ENCODE assay signal across 8 cellular contexts in genomic region chr7:158829342-158830210, GRCh38. TPM values are rescaled to one million over a fixed set of nuclear protein-coding genes. Genes with fewer than 3 reads are reported as not detected.
A peak's percentile ranks its signal among the peaks of the same experiment; 100 is the strongest.
DNase-seq lines count a peak whose midpoint lies in the region; TF ChIP-seq lines count a peak whose summit lies in the region.

ESYT2 (minus strand) TSS chr7:158829509; CDS start chr7:158829418, 91 bp downstream.

- peak within 1 kb of the TSS; percentile 87 for H2AFZ ChIP-seq in SK-N-SH (ENCODE audit: low read depth)

- no peaks in the 10 kb centered on the region for H3K9me2 ChIP-seq in SK-N-SH

- peak within 1 kb of the TSS; percentile 86 for H3K27ac Mint-ChIP-seq in HFFc6
- H3K27ac Mint-ChIP-seq in activated naive CD4-positive, alpha-beta T cell treated with anti-CD3 and anti-CD28 coated beads, Interleukin-2, amount 50 U/mL, for 24 hours = peak within 1 kb of the TSS; percentile 91

- no peaks in the 10 kb centered on the region for H3K9me3 ChIP-seq in SK-N-SH
- H3K9me3 ChIP-seq in ovary = no peaks in the 10 kb centered on the region
- no peaks in the 10 kb centered on the region for H3K9me3 ChIP-seq in thyroid gland

- peaks cover 7% of the 10 kb centered on the region for H4K20me1 ChIP-seq in SK-N-SH (ENCODE audit: insufficient read depth)

- TF ChIP-seq EP300 in SK-N-SH (IDR thresholded peaks at IDR 0.05; ENCODE audit: borderline replicate concordance in 1 of 2, low read depth in 1 of 2, low read length in 1 of 2) = peak; percentile 10 to 55; a peak in 1 of 4 replicates
- TF ChIP-seq EP300 in ovary (IDR thresholded peaks at IDR 0.05) = peak; percentile 54

- peak within 1 kb of the TSS; percentile 88 to 97 for H3K27ac ChIP-seq in SK-N-SH (ENCODE audit: low read depth in 2 of 2, low read length in 1 of 2)
- peak within 1 kb of the TSS; percentile 97 to 98 for H3K27ac ChIP-seq in ovary
- H3K27ac ChIP-seq in thyroid gland = peak within 1 kb of the TSS; percentile 99 to 100 (median 100)

- peaks cover 20% of the 10 kb centered on the region for H3K4me1 Mint-ChIP-seq in HFFc6 (ENCODE audit: low read depth)
- peaks cover 36% of the 10 kb centered on the region for H3K4me1 Mint-ChIP-seq in activated naive CD4-positive, alpha-beta T cell treated with anti-CD3 and anti-CD28 coated beads, Interleukin-2, amount 50 U/mL, for 24 hours

- H3K4me3 ChIP-seq in SK-N-SH (ENCODE audit: low read depth in 2 of 2, low read length in 1 of 2) (peak within 1 kb of the TSS; percentile 78 to 89), ovary (peak within 1 kb of the TSS; percentile 95), thyroid gland (replicated peaks in 1 of 3) (peak within 1 kb of the TSS; percentile 42 to 98 (median 88))

- H3K4me1 ChIP-seq in SK-N-SH (ENCODE audit: control insufficient read depth in 1 of 2, insufficient read depth in 2 of 2, low read depth in 1 of 2, low read length in 1 of 2) (peaks cover 5 to 7% of the 10 kb centered on the region in 2 experiments; a peak in 2 of 4 replicates), ovary (ENCODE audit: insufficient read depth) (peaks cover 6% of the 10 kb centered on the region), thyroid gland (peaks cover 13 to 19% of the 10 kb centered on the region in 2 donors)

- peak; percentile 41 for TF ChIP-seq RAD21 in SK-N-SH (IDR thresholded peaks at IDR 0.05; ENCODE audit: low read length)

- H3K27me3 ChIP-seq in SK-N-SH (ENCODE audit: insufficient read depth) = no peaks in the 10 kb centered on the region
- no peaks in the 10 kb centered on the region for H3K27me3 ChIP-seq in ovary
- H3K27me3 ChIP-seq in thyroid gland = no peaks in the 10 kb centered on the region

- DNase-seq in GM10248 (ENCODE audit: extremely low spot score) (peak; percentile 98), HFFc6 (peak; percentile 95), NAMALWA (ENCODE audit: low spot score) (peak; percentile 96), SK-N-SH (peak; percentile 100), glomerular endothelial cell (ENCODE audit: extremely low read depth, low read depth, low spot score) (peak; percentile 50), ovary (peak; percentile 98 to 100 (median 100)), thyroid gland (peak; percentile 98)

- H3K36me3 Mint-ChIP-seq in HFFc6 (ENCODE audit: low read depth) = peaks cover 14% of the 10 kb centered on the region; the same call in 1 of the 2 replicates
- peaks cover 2% of the 10 kb centered on the region for H3K36me3 Mint-ChIP-seq in activated naive CD4-positive, alpha-beta T cell treated with anti-CD3 and anti-CD28 coated beads, Interleukin-2, amount 50 U/mL, for 24 hours

- peaks cover 2% of the 10 kb centered on the region; the same call in 1 of the 2 replicates for H3K27me3 Mint-ChIP-seq in HFFc6 (ENCODE audit: insufficient read depth)
- H3K27me3 Mint-ChIP-seq in activated naive CD4-positive, alpha-beta T cell treated with anti-CD3 and anti-CD28 coated beads, Interleukin-2, amount 50 U/mL, for 24 hours = no peaks in the 10 kb centered on the region

- WGBS in SK-N-SH (ENCODE audit: low lambda C conversion rate) = 1% methylated on average over 32 of the region's 120 CpGs
- WGBS in ovary, 3 donors = 0 to 1% (median 0%) methylated on average over 73 to 120 of the region's 120 CpGs
- WGBS in thyroid gland, 2 donors = 0% methylated on average over 7 to 23 of the region's 120 CpGs

- peak within 1 kb of the TSS; percentile 96 for H3K9ac ChIP-seq in SK-N-SH

- H3K36me3 ChIP-seq in SK-N-SH (replicated peaks in 1 of 2; ENCODE audit: control insufficient read depth in 1 of 2, insufficient read depth in 2 of 2, low read length in 1 of 2) = peaks cover 0 to 10% of the 10 kb centered on the region in 2 experiments
- no peaks in the 10 kb centered on the region for H3K36me3 ChIP-seq in ovary
- H3K36me3 ChIP-seq in thyroid gland = no peaks in the 10 kb centered on the region

- CTCF ChIA-PET in GM10248 (lab: Yijun Ruan, JAX) (interaction anchor here (1.0 to 1.5 kb wide), 3 partner anchors 11 to 34 kb away, joined by 4 to 5 read pairs (median 4); no protein-coding TSS in a partner anchor), SK-N-SH (lab: Yijun Ruan, JAX) (interaction anchor here (0.7 to 2.1 kb wide), 7 partner anchors 11 to 201 kb away, joined by 3 to 6 read pairs (median 4); no protein-coding TSS in a partner anchor)

- peaks cover 40% of the 10 kb centered on the region for H3K79me2 ChIP-seq in SK-N-SH (ENCODE audit: insufficient read depth)

- POLR2A ChIA-PET in GM10248 (lab: Yijun Ruan, JAX) = interaction anchor here (2.1 kb wide), 1 partner anchor 34 kb away, joined by 9 read pairs; no protein-coding TSS in a partner anchor
- POLR2A ChIA-PET in SK-N-SH (lab: Yijun Ruan, JAX) = interaction anchor here (0.5 to 1.9 kb wide), 5 partner anchors 42 to 334 kb away, joined by 3 to 13 read pairs (median 4); partner anchors contain the start of genes NCAPG2 and PTPRN2

- peak within 1 kb of the TSS; percentile 92 for H3K4me3 Mint-ChIP-seq in HFFc6
- peak within 1 kb of the TSS; percentile 94 for H3K4me3 Mint-ChIP-seq in activated naive CD4-positive, alpha-beta T cell treated with anti-CD3 and anti-CD28 coated beads, Interleukin-2, amount 50 U/mL, for 24 hours

- peaks cover 6% of the 10 kb centered on the region for H3F3A ChIP-seq in SK-N-SH (replicated peaks; ENCODE audit: insufficient read depth)

- peak; percentile 35 for TF ChIP-seq CTCF in GM10248 (IDR thresholded peaks at IDR 0.05; ENCODE audit: control extremely low read depth, extremely low read depth, low read depth, missing control alignments)
- TF ChIP-seq CTCF in HFFc6 (IDR thresholded peaks at IDR 0.05) = peak; percentile 41; the same call in 1 of the 2 replicates
- TF ChIP-seq CTCF in SK-N-SH (IDR thresholded peaks at IDR 0.05) = peak; percentile 47
- peak in 2 of 3 donors; percentile 23 to 37 for TF ChIP-seq CTCF in ovary (IDR thresholded peaks at IDR 0.05)
- TF ChIP-seq CTCF in thyroid gland (IDR thresholded peaks at IDR 0.05) = peak in 3 of 6 experiments; percentile 3 to 16 (median 12)

- H3K4me2 ChIP-seq in SK-N-SH = peak within 1 kb of the TSS; percentile 92

- intact Hi-C loops in ovary (cut with DNase I) = loop anchor here in 2 of 4 donors (2.0 to 10.0 kb wide), 2 partner anchors 45 to 125 kb away; partner anchors contain the start of gene NCAPG2 (in 1 of the 2)
- intact Hi-C loops in thyroid gland (cut with DNase I) = loop anchor here (10.0 kb wide), 1 partner anchor 125 kb away; the partner anchor contains the start of gene NCAPG2

- H3K9me3 Mint-ChIP-seq in HFFc6 = no peaks in the 10 kb centered on the region
- H3K9me3 Mint-ChIP-seq in activated naive CD4-positive, alpha-beta T cell treated with anti-CD3 and anti-CD28 coated beads, Interleukin-2, amount 50 U/mL, for 24 hours = no peaks in the 10 kb centered on the region

- TF ChIP-seq POLR2A in ovary (IDR thresholded peaks at IDR 0.05) = peak; percentile 99
- peak; percentile 88 to 99 for TF ChIP-seq POLR2A in thyroid gland (IDR thresholded peaks at IDR 0.05)

TF ChIP-seq in SK-N-SH, 30 proteins besides CTCF, POLR2A, EP300 and RAD21 (continues in another document):
- peak; percentile 81 for TF ChIP-seq ELF1 (IDR thresholded peaks at IDR 0.05)
- TF ChIP-seq PBX3 (IDR thresholded peaks at IDR 0.05) = peak; percentile 33
- TF ChIP-seq FOXM1 (IDR thresholded peaks at IDR 0.05; ENCODE audit: low read depth) = no peak
- TF ChIP-seq JUND (IDR thresholded peaks at IDR 0.05) = no peak; the same call in 1 of the 2 replicates
- peak; percentile 45 for TF ChIP-seq SMC3 (IDR thresholded peaks at IDR 0.05; ENCODE audit: low read depth, low read length)
- peak; percentile 68 for TF ChIP-seq NRF1 (IDR thresholded peaks at IDR 0.05; ENCODE audit: low read depth, low read length)
- no peak; the same call in 1 of the 2 replicates for TF ChIP-seq USF2 (IDR thresholded peaks at IDR 0.05; ENCODE audit: borderline replicate concordance, low read depth, low read length)
- TF ChIP-seq POLR2AphosphoS5 (IDR thresholded peaks at IDR 0.05; ENCODE audit: low read depth, low read length) = peak; percentile 92
- no peak for TF ChIP-seq EZH2phosphoT487 (IDR thresholded peaks at IDR 0.05; ENCODE audit: borderline replicate concordance, low read depth)
- no peak for TF ChIP-seq GATA2 (CRISPR knock-in tag; IDR thresholded peaks at IDR 0.05)
- TF ChIP-seq IRF3 (IDR thresholded peaks at IDR 0.05; ENCODE audit: low read depth, low read length) = no peak
- TF ChIP-seq FOXJ3 (CRISPR knock-in tag; IDR thresholded peaks at IDR 0.05) = no peak
- no peak for TF ChIP-seq GABPA (IDR thresholded peaks at IDR 0.05; ENCODE audit: low read depth)

RNA-seq across cellular contexts. Expression of gene ESYT2, which starts in this region (rescaled TPM):
- total RNA-seq in HFFc6 (2021; fragmentation: NEBNext Ultra II Directional; extraction: Animal tissue kit (Norgen Biotek cat#: 25700)) = 10 to 100 TPM; 46.1 to 57.8 (median 52.5) TPM
- polyA plus RNA-seq in SK-N-SH (2012; rRNA removed) (34.2 and 42.7 TPM in 2 replicates), ovary (10 to 100 TPM; 42.7 to 83.0 TPM)
- polyA plus RNA-seq in SK-N-SH (2012; cell fraction: cytosol; rRNA removed) = 34.6 and 42.2 TPM in 2 replicates
- 19.3 and 31.3 TPM in 2 replicates for polyA plus RNA-seq in SK-N-SH (2012; cell fraction: nucleus; rRNA removed)
- total RNA-seq in glomerular endothelial cell (49.5 and 49.8 TPM in 2 replicates), ovary (100 to 1,000 TPM in 3 of 7 donors, 10 to 100 TPM in 4; 72.8 to 147 (median 95.9) TPM), thyroid gland (100 to 1,000 TPM; 102 to 123 (median 116) TPM)

Comparison
In these comparisons a context has a peak if more than half of its experiments do, and no peak if none do; other contexts are left out.
1. Peak in every context shown above with its lines: DNase-seq, H3K4me3 ChIP-seq and H3K27ac ChIP-seq.
2. DNase-seq: peak in every context shown above with its lines; median percentile 100 in SK-N-SH; 100 in ovary; 98 in GM10248; 98 in thyroid gland; 96 in NAMALWA; 95 in HFFc6; 50 in glomerular endothelial cell.